Comparison of ENCODE assay signal across 4 cellular contexts in genomic region chr7:45751352-45751751, GRCh38.
A peak's percentile ranks its signal among the peaks of the same experiment; 100 is the strongest.
DNase-seq lines count a peak whose midpoint lies in the region; ATAC-seq, FAIRE-seq and TF ChIP-seq lines count a peak whose summit lies in the region.
"Not testable (repeated sequence)": the region's sequence is repeated elsewhere in the genome, so short reads cannot be mapped to it uniquely, and the experiment has no call there.

No MANE protein-coding gene starts in this region.

- not testable (repeated sequence) for H3K27me3 ChIP-seq in RWPE2 (ENCODE audit: insufficient read depth, poor library complexity, severe bottlenecking); mammary epithelial cell (ENCODE audit: insufficient read depth, low read length); keratinocyte (ENCODE audit: control insufficient read depth, extremely low read depth, insufficient read depth, low read length)

- peak; percentile 13 for FAIRE-seq in keratinocyte (lab: Jason Lieb, UNC)

- not testable (repeated sequence) for H3K4me3 ChIP-seq in RWPE2 (ENCODE audit: severe bottlenecking); mammary epithelial cell (replicated peaks in 1 of 3; ENCODE audit: insufficient read depth in 1 of 3, low read depth in 2 of 3, low read length in 3 of 3); epithelial cell of esophagus (ENCODE audit: low read length); keratinocyte (ENCODE audit: control insufficient read depth in 2 of 3, extremely low read depth in 1 of 3, insufficient read depth in 2 of 3, low read depth in 1 of 3, low read length in 3 of 3)

- H3K9me3 ChIP-seq in RWPE2 (ENCODE audit: severe bottlenecking); mammary epithelial cell (replicated peaks; ENCODE audit: insufficient read depth, low read length); keratinocyte (ENCODE audit: control insufficient read depth, low read depth, low read length): not testable (repeated sequence)

- H3K79me2 ChIP-seq in mammary epithelial cell (ENCODE audit: insufficient read depth, low read length); keratinocyte (ENCODE audit: control insufficient read depth, insufficient read depth, low read length): not testable (repeated sequence)

- H3K4me1 ChIP-seq in RWPE2 (ENCODE audit: insufficient read depth, poor library complexity, severe bottlenecking); mammary epithelial cell (ENCODE audit: insufficient read depth, low read length); keratinocyte (ENCODE audit: control insufficient read depth, extremely low read depth, insufficient read depth, low read length): not testable (repeated sequence)

- H4K20me1 ChIP-seq in mammary epithelial cell (ENCODE audit: insufficient read depth, low read length); keratinocyte (ENCODE audit: control insufficient read depth, extremely low read depth, insufficient read depth, low read length): not testable (repeated sequence)

- H3K4me2 ChIP-seq in mammary epithelial cell (ENCODE audit: insufficient read depth, low read depth, low read length); keratinocyte (ENCODE audit: control insufficient read depth, extremely low read depth, insufficient read depth, low read depth, low read length): not testable (repeated sequence)

- BruUV-seq in mammary epithelial cell (replicated peaks; lab: Mats Ljungman, UMichigan) = not testable (repeated sequence)

- not testable (repeated sequence) for H2AFZ ChIP-seq in mammary epithelial cell (ENCODE audit: low read depth, low read length); keratinocyte (ENCODE audit: control insufficient read depth, low read length)

- in situ Hi-C loops in mammary epithelial cell (cut with MboI; ENCODE audit: low sequenced_read_pairs in 2 of 2) = not testable (repeated sequence)

- intact Hi-C loops in mammary epithelial cell (cut with micrococcal nuclease) = loop anchor here (10.0 kb wide), 1 partner anchor 103 kb away; no protein-coding TSS in a partner anchor

- WGBS in mammary epithelial cell (ENCODE audit: low coverage, missing lambda C conversion rate) = 89% methylated on average over 2 of the region's 2 CpGs

- H3K27ac ChIP-seq in RWPE2 (ENCODE audit: poor library complexity, severe bottlenecking); mammary epithelial cell (ENCODE audit: insufficient read depth, low read depth, low read length); keratinocyte (ENCODE audit: control insufficient read depth, insufficient read depth, low read length): not testable (repeated sequence)

- peak; percentile 75 for ATAC-seq in RWPE2 (ENCODE audit: low read depth)

- peaks cover 43% of the 10 kb centered on the region for H3K36me3 ChIP-seq in RWPE2 (ENCODE audit: low read depth)
- not testable (repeated sequence) for H3K36me3 ChIP-seq in mammary epithelial cell (ENCODE audit: insufficient read depth, low read length); keratinocyte (ENCODE audit: control insufficient read depth in 2 of 2, extremely low read depth in 1 of 2, insufficient read depth in 2 of 2, low read length in 2 of 2)

- not testable (repeated sequence) for H3K9me1 ChIP-seq in keratinocyte (ENCODE audit: control insufficient read depth, extremely low read depth, insufficient read depth, low read length)

- DNase-seq in RWPE2 (ENCODE audit: low spot score); keratinocyte (ENCODE audit: low read depth, low spot score): not testable (repeated sequence)
- DNase-seq in mammary epithelial cell (peak; percentile 17), epithelial cell of esophagus (ENCODE audit: low read depth) (peak; percentile 60)

- dilution Hi-C loops in mammary epithelial cell (cut with HindIII; ENCODE audit: low sequenced_read_pairs); keratinocyte (cut with MboI; ENCODE audit: extremely low pct_ligation_motif_present, low sequenced_read_pairs): not testable (repeated sequence)

- CTCF ChIA-PET in mammary epithelial cell (lab: Charles Lee; ENCODE audit: low non-redundant PET) = not testable (repeated sequence)

- TF ChIP-seq CTCF in RWPE2 (IDR thresholded peaks at IDR 0.05; ENCODE audit: poor library complexity, severe bottlenecking); mammary epithelial cell (conservative IDR thresholded peaks at IDR 0.05 in 1 of 2, IDR thresholded peaks at IDR 0.05 in 1 of 2; ENCODE audit: extremely low read depth in 1 of 2, insufficient read depth in 1 of 2, low read depth in 1 of 2, low read length in 2 of 2); epithelial cell of esophagus (IDR thresholded peaks at IDR 0.05; ENCODE audit: insufficient read depth, low read depth, low read length, missing control alignments); keratinocyte (optimal IDR thresholded peaks at IDR 0.05 in 1 of 3, IDR thresholded peaks at IDR 0.05 in 1 of 3, conservative IDR thresholded peaks at IDR 0.05 in 1 of 3; ENCODE audit: extremely low read depth in 1 of 3, insufficient read depth in 2 of 3, low read length in 3 of 3): not testable (repeated sequence)

- H3K9ac ChIP-seq in mammary epithelial cell (ENCODE audit: insufficient read depth, low read length); keratinocyte (ENCODE audit: control insufficient read depth, extremely low read depth, insufficient read depth, low read length): not testable (repeated sequence)
